In genomic region chr17:45428050-45428953, GRCh38 we compare ENCODE assay signal across 8 cellular contexts. TPM values are rescaled to one million over a fixed set of nuclear protein-coding genes. Genes with fewer than 3 reads are reported as not detected.
DNase-seq lines count a peak whose midpoint lies in the region; ATAC-seq, FAIRE-seq and TF ChIP-seq lines count a peak whose summit lies in the region.

No MANE protein-coding gene starts in this region.

- H3K9ac ChIP-seq in DND-41 (ENCODE audit: low read depth, low read length) = no peak overlapping the region

- H3K4me2 ChIP-seq in DND-41 (ENCODE audit: insufficient read depth, low read length) = no peak overlapping the region
- H3K4me2 ChIP-seq in hepatocyte = peak overlapping the region; percentile 98

- in situ Hi-C loops in HAP-1 (cut with MboI; ENCODE audit: low sequenced_read_pairs) = loop anchor here (25.0 kb wide), 1 partner anchor 209 kb away; no protein-coding TSS in a partner anchor

- H3K79me2 ChIP-seq in DND-41 (ENCODE audit: insufficient read depth, low read length) (no peaks in the 10 kb centered on the region), hepatocyte (peaks cover 14% of the 10 kb centered on the region)

- no peaks in the 10 kb centered on the region for H3K9me3 ChIP-seq in DND-41 (ENCODE audit: insufficient read depth, low read length, severe bottlenecking)
- no peaks in the 10 kb centered on the region for H3K9me3 ChIP-seq in HAP-1
- no peaks in the 10 kb centered on the region for H3K9me3 ChIP-seq in ascending aorta
- no peaks in the 10 kb centered on the region for H3K9me3 ChIP-seq in hepatocyte (ENCODE audit: low read depth)
- no peaks in the 10 kb centered on the region for H3K9me3 ChIP-seq in small intestine (ENCODE audit: control insufficient read depth, low read depth)

- WGBS in hepatocyte (ENCODE audit: low lambda C conversion rate, missing lambda C conversion rate) = 10% methylated on average over 36 of the region's 36 CpGs
- 4 to 8% (median 7%) methylated on average over 36 of the region's 36 CpGs for WGBS in small intestine, 3 donors

- H4K20me1 ChIP-seq in DND-41 (ENCODE audit: insufficient read depth, low read length) (no peaks in the 10 kb centered on the region), hepatocyte (ENCODE audit: insufficient read depth, poor library complexity, severe bottlenecking) (no peaks in the 10 kb centered on the region)

- no peaks in the 10 kb centered on the region for H3K27me3 ChIP-seq in DND-41 (ENCODE audit: insufficient read depth, low read length, poor library complexity)
- no peaks in the 10 kb centered on the region for H3K27me3 ChIP-seq in HAP-1 (ENCODE audit: low read depth)
- H3K27me3 ChIP-seq in ascending aorta = peaks cover 11% of the 10 kb centered on the region
- H3K27me3 ChIP-seq in hepatocyte = peaks cover 35% of the 10 kb centered on the region
- H3K27me3 ChIP-seq in small intestine (ENCODE audit: control insufficient read depth in 2 of 2, insufficient read depth in 2 of 2, low read length in 2 of 2) = peaks cover 0 to 2% of the 10 kb centered on the region in 2 donors

- peak; percentile 95 for ATAC-seq in DND-41 (ENCODE audit: insufficient read depth, low read depth)
- ATAC-seq in HG03097 (IDR thresholded peaks at IDR 0.05; ENCODE audit: low FRiP score, unreplicated experiment) = no peak

- no peak overlapping the region for H3K27ac ChIP-seq in DND-41 (ENCODE audit: low read length)
- H3K27ac ChIP-seq in ascending aorta = no peak overlapping the region
- no peak overlapping the region for H3K27ac ChIP-seq in hepatocyte
- peak overlapping the region in 1 of 2 donors; percentile 79 for H3K27ac ChIP-seq in small intestine (ENCODE audit: low read depth in 1 of 2, low read length in 1 of 2)

- no peak overlapping the region for H3K4me3 ChIP-seq in DND-41 (ENCODE audit: low read depth in 1 of 2, low read length in 2 of 2)
- no peak overlapping the region for H3K4me3 ChIP-seq in HAP-1
- peak overlapping the region; percentile 37 to 47 for H3K4me3 ChIP-seq in ascending aorta
- no peak overlapping the region for H3K4me3 ChIP-seq in hepatocyte
- no peak overlapping the region for H3K4me3 ChIP-seq in small intestine (ENCODE audit: low read depth in 1 of 2, low read length in 2 of 2)

- H3K36me3 ChIP-seq in DND-41 (ENCODE audit: insufficient read depth, low read length) (no peaks in the 10 kb centered on the region), HAP-1 (replicated peaks) (no peaks in the 10 kb centered on the region), ascending aorta (no peaks in the 10 kb centered on the region), hepatocyte (replicated peaks; ENCODE audit: insufficient read depth, low read depth) (no peaks in the 10 kb centered on the region), small intestine (ENCODE audit: control insufficient read depth in 2 of 2, insufficient read depth in 2 of 2, low read length in 2 of 2) (no peaks in the 10 kb centered on the region)

- no peaks in the 10 kb centered on the region for H3K9me2 ChIP-seq in hepatocyte (replicated peaks; ENCODE audit: insufficient read depth)

- no peak overlapping the region for H2AFZ ChIP-seq in DND-41 (ENCODE audit: low read depth, low read length)
- no peak overlapping the region for H2AFZ ChIP-seq in hepatocyte

- TF ChIP-seq CTCF in DND-41 (IDR thresholded peaks at IDR 0.05; ENCODE audit: borderline replicate concordance, extremely low read depth, low read length, poor library complexity, severe bottlenecking) (peak; percentile 95), ascending aorta (IDR thresholded peaks at IDR 0.05) (peak; percentile 92 to 98 (median 98)), hepatocyte (IDR thresholded peaks at IDR 0.05; ENCODE audit: poor library complexity) (peak; percentile 99)

- H3K4me1 ChIP-seq in DND-41 (ENCODE audit: insufficient read depth, low read length) (no peaks in the 10 kb centered on the region; the same call in 1 of the 2 replicates), HAP-1 (peaks cover 10% of the 10 kb centered on the region), ascending aorta (peaks cover 17 to 25% of the 10 kb centered on the region in 2 donors), hepatocyte (ENCODE audit: insufficient read depth) (peaks cover 37% of the 10 kb centered on the region), small intestine (ENCODE audit: control insufficient read depth in 2 of 2, insufficient read depth in 1 of 2, low read depth in 1 of 2, low read length in 1 of 2) (peaks cover 4 to 7% of the 10 kb centered on the region in 2 donors)

- DNase-seq in DND-41 = peak; percentile 78
- DNase-seq in HAP-1 (ENCODE audit: low spot score in 2 of 2) = peak; percentile 59 to 85
- DNase-seq in NCI-H1694 treated with DMSO at 0.1 percent for 48 hours (lab: John Stamatoyannopoulos, UW) = peak; percentile 87
- DNase-seq in T-helper 9 cell = peak; percentile 77
- peak in 1 of 2 donors; percentile 82 for DNase-seq in ascending aorta (ENCODE audit: low spot score in 2 of 2)
- peak; percentile 86 for DNase-seq in hepatocyte (ENCODE audit: low spot score)
- DNase-seq in small intestine = peak; percentile 72

- intact Hi-C loops in ascending aorta (cut with DNase I) = no loop called here

- no peak for FAIRE-seq in small intestine (lab: Jason Lieb, UNC)

RNA-seq across cellular contexts. Expression of gene ARHGAP27, which starts 4.4 kb away (rescaled TPM):
- 80.6 TPM for total RNA-seq in ascending aorta
- 27.9 and 78.1 TPM in 2 replicates for total RNA-seq in hepatocyte
- 21.1 and 24.4 TPM in 2 replicates for polyA plus RNA-seq in hepatocyte
- polyA plus RNA-seq in small intestine = 100 to 1,000 TPM in 2 of 3 donors, 10 to 100 TPM in 1; 65.2 to 132 (median 106) TPM

Comparison
In these comparisons a context has a peak if more than half of its experiments do, and no peak if none do; other contexts are left out.
1. H3K4me3 ChIP-seq: peak in ascending aorta (2 of 2); none in DND-41 (0 of 2), HAP-1 (single experiment), hepatocyte (single experiment) and small intestine (0 of 2).
2. Peak in every context shown above with its lines, with median percentiles within 50 percentile points of each other: CTCF ChIP-seq.